Comparison of ENCODE assay signal across 18 cellular contexts in the genomic region with DNA sequence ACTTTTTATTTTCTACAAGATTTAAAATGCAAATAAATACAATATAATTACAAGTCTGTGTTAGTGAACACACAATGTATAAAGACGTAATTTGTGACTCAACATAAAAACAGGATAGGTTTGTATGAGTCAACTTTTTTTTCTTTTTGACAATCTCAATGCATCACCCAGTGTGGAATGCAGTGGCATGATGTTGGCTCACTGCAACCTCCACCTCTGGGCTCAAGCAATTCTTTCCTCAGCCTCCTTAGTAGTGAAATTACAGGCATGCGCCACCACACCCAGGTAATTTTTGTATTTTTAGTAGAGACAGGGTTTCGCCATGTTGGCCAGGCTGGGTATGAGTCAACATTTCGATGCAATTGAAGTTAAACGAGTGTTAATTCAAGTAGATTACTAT. TPM values are rescaled to one million over a fixed set of nuclear protein-coding genes. Genes with fewer than 3 reads are reported as not detected.
DNase-seq lines count a peak whose midpoint lies in the region; ATAC-seq and TF ChIP-seq lines count a peak whose summit lies in the region.
"Had no signal": no experiment of that assay in that cellular context is flagged by ENCODE, and none has a peak within 500 bp of the region (broad histone marks: within the 10 kb centered on the region; RNA-seq: fewer than 3 reads in every experiment).

No MANE protein-coding gene starts in this region.

- peaks cover 12% of the 10 kb centered on the region for H3F3A ChIP-seq in PC-9 (ENCODE audit: insufficient read depth, low read depth)

- H3K27ac ChIP-seq in PC-9 (peak overlapping the region; percentile 71), mammary epithelial cell (ENCODE audit: insufficient read depth, low read depth, low read length) (peak overlapping the region; percentile 93), caudate nucleus (ENCODE audit: low read depth, low read length) (no peak overlapping the region)
- H3K27ac ChIP-seq: coronary artery had no signal

- ATAC-seq in HG02938 (IDR thresholded peaks at IDR 0.05; ENCODE audit: unreplicated experiment) (no peak), HG03196 (IDR thresholded peaks at IDR 0.05; ENCODE audit: unreplicated experiment) (no peak), Right ventricle myocardium superior (ENCODE audit: poor library complexity) (no peak)
- ATAC-seq: Right ventricle myocardium inferior had no signal

- DNase-seq in H4 (ENCODE audit: low spot score) = peak; percentile 65
- DNase-seq in PC-9 = peak; percentile 40 to 76
- DNase-seq in mammary epithelial cell = peak; percentile 98
- peak; percentile 52 for DNase-seq in retinal pigment epithelial cell (ENCODE audit: low read depth)
- no peak for DNase-seq in caudate nucleus (lab: John Stamatoyannopoulos, UW)
- DNase-seq in Right ventricle myocardium superior = no peak
- DNase-seq: activated CD4-positive, CD25-positive, alpha-beta regulatory T cell treated with anti-CD3 and anti-CD28 coated beads, Interleukin-2, amount 50 U/mL, for 72 hours; activated gamma-delta T cell treated with Interleukin-2 at 50 U/mL for 16 hours; anterior cingulate cortex; erythroblast; immature natural killer cell; NCI-H1048; NCI-H2107 had no signal

- H3K4me1 ChIP-seq in PC-9 (replicated peaks; ENCODE audit: insufficient read depth) (peaks cover 7% of the 10 kb centered on the region; the same call in 1 of the 2 replicates), mammary epithelial cell (ENCODE audit: insufficient read depth, low read length) (peaks cover 11% of the 10 kb centered on the region)

- H3K36me3 ChIP-seq in PC-9 (ENCODE audit: low read depth) (no peaks in the 10 kb centered on the region), mammary epithelial cell (ENCODE audit: insufficient read depth, low read length) (no peaks in the 10 kb centered on the region)

- dilution Hi-C loops in mammary epithelial cell (cut with HindIII; ENCODE audit: low sequenced_read_pairs) = no loop called here

- BruUV-seq in PC-9 (replicated peaks; lab: Mats Ljungman, UMichigan) (no TSS peak), mammary epithelial cell (replicated peaks; lab: Mats Ljungman, UMichigan) (no TSS peak)

- CTCF ChIA-PET in PC-9 (lab: Charles Lee) = no interaction called here
- CTCF ChIA-PET in mammary epithelial cell (lab: Charles Lee; ENCODE audit: low non-redundant PET) = no interaction called here

- WGBS in mammary epithelial cell (ENCODE audit: low coverage, missing lambda C conversion rate) = 2% methylated on average over 5 of the region's 5 CpGs

- H3K9me3 ChIP-seq in PC-9 (ENCODE audit: insufficient read depth, low read depth) (peaks cover 4% of the 10 kb centered on the region), mammary epithelial cell (replicated peaks; ENCODE audit: insufficient read depth, low read length) (no peaks in the 10 kb centered on the region)

- H2AFZ ChIP-seq in PC-9 (no peak overlapping the region), mammary epithelial cell (ENCODE audit: low read depth, low read length) (no peak overlapping the region)

- no peak overlapping the region for H3K9ac ChIP-seq in mammary epithelial cell (ENCODE audit: insufficient read depth, low read length)

- H3K9me2 ChIP-seq in PC-9 (ENCODE audit: insufficient read depth) = no peaks in the 10 kb centered on the region

- H3K79me2 ChIP-seq in PC-9 (ENCODE audit: low read depth) (no peaks in the 10 kb centered on the region), mammary epithelial cell (ENCODE audit: insufficient read depth, low read length) (no peaks in the 10 kb centered on the region)

- intact Hi-C loops in PC-9 (cut with micrococcal nuclease; ENCODE audit: unreplicated experiment) = no loop called here
- intact Hi-C loops in mammary epithelial cell (cut with micrococcal nuclease) = loop anchor here (1.0 to 2.0 kb wide), 2 partner anchors 67 to 90 kb away; no protein-coding TSS in a partner anchor
- intact Hi-C loops in Right ventricle myocardium superior (cut with DNase I) = no loop called here

- no peaks in the 10 kb centered on the region for H4K20me1 ChIP-seq in PC-9 (ENCODE audit: insufficient read depth)
- H4K20me1 ChIP-seq in mammary epithelial cell (ENCODE audit: insufficient read depth, low read length) = no peaks in the 10 kb centered on the region

- POLR2A ChIA-PET in PC-9 (lab: Charles Lee; ENCODE audit: unreplicated experiment) = no interaction called here

- in situ Hi-C loops in mammary epithelial cell (cut with MboI; ENCODE audit: low sequenced_read_pairs in 2 of 2) = no loop called here

- TF ChIP-seq CTCF in PC-9 (conservative IDR thresholded peaks at IDR 0.05) (no peak), mammary epithelial cell (conservative IDR thresholded peaks at IDR 0.05 in 1 of 2, IDR thresholded peaks at IDR 0.05 in 1 of 2; ENCODE audit: extremely low read depth in 1 of 2, insufficient read depth in 1 of 2, low read depth in 1 of 2, low read length in 2 of 2) (no peak), retinal pigment epithelial cell (conservative IDR thresholded peaks at IDR 0.05; ENCODE audit: low read depth, low read length) (no peak)

- H3K4me2 ChIP-seq in PC-9 (no peak overlapping the region), mammary epithelial cell (ENCODE audit: insufficient read depth, low read depth, low read length) (peak overlapping the region; percentile 48)

- no peak overlapping the region for H3K4me3 ChIP-seq in PC-9
- no peak overlapping the region for H3K4me3 ChIP-seq in mammary epithelial cell (replicated peaks in 1 of 3; ENCODE audit: insufficient read depth in 1 of 3, low read depth in 2 of 3, low read length in 3 of 3)
- no peak overlapping the region for H3K4me3 ChIP-seq in retinal pigment epithelial cell (ENCODE audit: low read length)
- H3K4me3 ChIP-seq: coronary artery had no signal

- no peaks in the 10 kb centered on the region for H3K27me3 ChIP-seq in PC-9 (ENCODE audit: insufficient read depth, low read depth)
- no peaks in the 10 kb centered on the region for H3K27me3 ChIP-seq in mammary epithelial cell (ENCODE audit: insufficient read depth, low read length)

RNA-seq across cellular contexts. Expression of gene SPRR2E, which starts 5.9 kb away (rescaled TPM):
- not detected in 2 replicates for total RNA-seq in H4 (2014; rRNA removed; shearing (Covaris generic))
- total RNA-seq in PC-9 (2021) (not detected in 2 replicates), mammary epithelial cell (under 1 TPM in 1 of 2 donors, not detected in 1; 0.47 TPM), Right ventricle myocardium superior (not detected)
- polyA plus RNA-seq in mammary epithelial cell = not detected
- not detected for polyA minus RNA-seq in mammary epithelial cell
- total RNA-seq: Right ventricle myocardium inferior had no signal
- polyA plus RNA-seq: immature natural killer cell, neural cell had no signal

RNA-seq across cellular contexts. Expression of gene SPRR2F, which starts 13.1 kb away (rescaled TPM):
- not detected in 2 replicates for total RNA-seq in H4 (2014; rRNA removed; shearing (Covaris generic))
- total RNA-seq in PC-9 (2021) (not detected in 2 replicates), mammary epithelial cell (not detected), Right ventricle myocardium superior (not detected)
- polyA plus RNA-seq in mammary epithelial cell = not detected
- polyA minus RNA-seq in mammary epithelial cell = not detected
- total RNA-seq: Right ventricle myocardium inferior had no signal
- polyA plus RNA-seq: immature natural killer cell, neural cell had no signal

RNA-seq across cellular contexts. Expression of gene SPRR2B, which starts 28.8 kb away (rescaled TPM):
- not detected in 2 replicates for total RNA-seq in H4 (2014; rRNA removed; shearing (Covaris generic))
- not detected in 2 replicates for total RNA-seq in PC-9 (2021)
- not detected for total RNA-seq in mammary epithelial cell
- polyA plus RNA-seq in mammary epithelial cell = not detected
- not detected for polyA minus RNA-seq in mammary epithelial cell
- not detected for total RNA-seq in Right ventricle myocardium superior
- total RNA-seq: Right ventricle myocardium inferior had no signal
- polyA plus RNA-seq: immature natural killer cell, neural cell had no signal

RNA-seq across cellular contexts. Expression of gene SPRR2A, which starts 42.9 kb away (rescaled TPM):
- not detected in 2 replicates for total RNA-seq in H4 (2014; rRNA removed; shearing (Covaris generic))
- not detected in 2 replicates for total RNA-seq in PC-9 (2021)
- total RNA-seq in mammary epithelial cell = 1 to 10 TPM in 1 of 2 donors, not detected in 1; 2.7 TPM
- 0.42 TPM for polyA plus RNA-seq in mammary epithelial cell
- polyA minus RNA-seq in mammary epithelial cell = not detected
- not detected for total RNA-seq in Right ventricle myocardium superior
- total RNA-seq: Right ventricle myocardium inferior had no signal
- polyA plus RNA-seq: immature natural killer cell, neural cell had no signal

RNA-seq across cellular contexts. Expression of gene SPRR2G, which starts 50.4 kb away (rescaled TPM):
- not detected in 2 replicates for total RNA-seq in H4 (2014; rRNA removed; shearing (Covaris generic))
- total RNA-seq in PC-9 (2021) (not detected in 2 replicates), mammary epithelial cell (not detected), Right ventricle myocardium superior (not detected)
- polyA plus RNA-seq in mammary epithelial cell = not detected
- polyA minus RNA-seq in mammary epithelial cell = not detected
- total RNA-seq: Right ventricle myocardium inferior had no signal
- polyA plus RNA-seq: immature natural killer cell, neural cell had no signal

Comparison
In these comparisons a context has a peak if more than half of its experiments do, and no peak if none do; other contexts are left out.
1. DNase-seq: peak in H4 (single experiment), PC-9 (2 of 2), mammary epithelial cell (single experiment) and retinal pigment epithelial cell (single experiment); none in caudate nucleus (0 of 61) and Right ventricle myocardium superior (single experiment).